ENCODE assay signal across 14 cellular contexts in the genomic region with DNA sequence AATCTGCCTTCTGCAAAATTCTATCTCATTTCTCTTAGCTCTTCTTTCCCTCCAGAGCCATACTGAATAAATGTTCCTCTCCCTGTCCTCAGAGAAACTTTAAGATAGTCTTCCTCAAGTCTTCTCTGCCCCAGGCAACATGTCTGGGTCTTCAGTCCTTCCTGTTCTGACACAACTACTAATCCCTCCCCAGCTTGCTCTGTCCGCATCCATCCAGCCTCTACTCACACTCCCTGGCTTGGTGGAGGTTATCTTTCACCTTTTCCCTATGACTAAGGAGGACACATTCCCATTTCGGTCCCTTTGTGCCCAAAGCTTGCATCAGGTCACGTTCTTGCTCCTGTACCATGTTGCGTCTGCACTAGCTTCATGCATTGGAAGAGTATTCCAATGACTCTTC.
DNase-seq lines count a peak whose midpoint lies in the region; ATAC-seq and TF ChIP-seq lines count a peak whose summit lies in the region.
"Had no signal": no experiment of that assay in that cellular context is flagged by ENCODE, and none has a peak within 500 bp of the region (broad histone marks: within the 10 kb centered on the region; RNA-seq: fewer than 3 reads in every experiment).

No MANE protein-coding gene starts in this region.

- H3K4me3 ChIP-seq in BLaER1, result no peak overlapping the region
- H3K4me3 ChIP-seq: GM23248, HAP-1 had no signal

- no peaks in the 10 kb centered on the region for H4K20me1 ChIP-seq in BLaER1

- peak overlapping the region; percentile 4 for H3K27ac Mint-ChIP-seq in neural crest cell (ENCODE audit: unreplicated experiment)
- no peak overlapping the region for H3K27ac Mint-ChIP-seq in activated T-helper 2 cell treated with anti-CD3 and anti-CD28 coated beads, Interferon-gamma antibody, Interleukin-2, Interleukin-4, amounts not matched to agents 10 μg/mL and 5 μg/mL and 100 μg/mL, durations not matched to agents 14 hours and 24 hours and 36 hours
- H3K27ac Mint-ChIP-seq: CD4-positive, alpha-beta T cell had no signal

- DNase-seq in M059J (ENCODE audit: low read depth) (peak; percentile 68), neural crest cell (ENCODE audit: low read depth, low spot score) (no peak), foreskin melanocyte (no peak), head of caudate nucleus (no peak)
- no peak for DNase-seq in activated T-helper 2 cell treated with anti-CD3 and anti-CD28 coated beads, Interferon-gamma antibody, Interleukin-2, Interleukin-4, amounts not matched to agents 10 μg/mL and 5 μg/mL and 100 μg/mL, durations not matched to agents 14 hours and 24 hours and 36 hours (ENCODE audit: low spot score)
- DNase-seq: 8988T; Caco-2; CD4-positive, alpha-beta T cell had no signal

- H3K27me3 ChIP-seq in BLaER1, result no peaks in the 10 kb centered on the region

- ATAC-seq in esophagus mucosa (peak; percentile 26), GM21526 (IDR thresholded peaks at IDR 0.05; ENCODE audit: low FRiP score, unreplicated experiment) (no peak)

- no peak overlapping the region for H3K27ac ChIP-seq in BLaER1
- H3K27ac ChIP-seq: C4-2B, GM23248 had no signal

- H3K4me1 ChIP-seq in BLaER1, result peaks cover 83% of the 10 kb centered on the region
- H3K4me1 ChIP-seq: Caco-2 had no signal

- no peaks in the 10 kb centered on the region for H3K9me3 ChIP-seq in BLaER1
- H3K9me3 ChIP-seq: Caco-2, HAP-1 had no signal

- no peaks in the 10 kb centered on the region for H3K9me3 Mint-ChIP-seq in neural crest cell
- H3K9me3 Mint-ChIP-seq in activated T-helper 2 cell treated with anti-CD3 and anti-CD28 coated beads, Interferon-gamma antibody, Interleukin-2, Interleukin-4, amounts not matched to agents 10 μg/mL and 5 μg/mL and 100 μg/mL, durations not matched to agents 14 hours and 24 hours and 36 hours, result no peaks in the 10 kb centered on the region
- H3K9me3 Mint-ChIP-seq: CD4-positive, alpha-beta T cell had no signal

- no peaks in the 10 kb centered on the region for H3K36me3 ChIP-seq in BLaER1
- H3K36me3 ChIP-seq: HAP-1 had no signal

- TF ChIP-seq CTCF in neural crest cell (conservative IDR thresholded peaks at IDR 0.05), result no peak

- H3K4me1 Mint-ChIP-seq in neural crest cell, result peaks cover 4% of the 10 kb centered on the region
- H3K4me1 Mint-ChIP-seq in activated T-helper 2 cell treated with anti-CD3 and anti-CD28 coated beads, Interferon-gamma antibody, Interleukin-2, Interleukin-4, amounts not matched to agents 10 μg/mL and 5 μg/mL and 100 μg/mL, durations not matched to agents 14 hours and 24 hours and 36 hours (ENCODE audit: low read depth), result no peaks in the 10 kb centered on the region

- peak overlapping the region; percentile 52 for H3K4me2 ChIP-seq in BLaER1

- no peaks in the 10 kb centered on the region for H3K27me3 Mint-ChIP-seq in neural crest cell (ENCODE audit: low read depth)
- H3K27me3 Mint-ChIP-seq in activated T-helper 2 cell treated with anti-CD3 and anti-CD28 coated beads, Interferon-gamma antibody, Interleukin-2, Interleukin-4, amounts not matched to agents 10 μg/mL and 5 μg/mL and 100 μg/mL, durations not matched to agents 14 hours and 24 hours and 36 hours (ENCODE audit: low read depth), result no peaks in the 10 kb centered on the region
- H3K27me3 Mint-ChIP-seq: CD4-positive, alpha-beta T cell had no signal

- no peaks in the 10 kb centered on the region for H3K36me3 Mint-ChIP-seq in neural crest cell (ENCODE audit: low read depth)
- H3K36me3 Mint-ChIP-seq in activated T-helper 2 cell treated with anti-CD3 and anti-CD28 coated beads, Interferon-gamma antibody, Interleukin-2, Interleukin-4, amounts not matched to agents 10 μg/mL and 5 μg/mL and 100 μg/mL, durations not matched to agents 14 hours and 24 hours and 36 hours (ENCODE audit: low read depth), result no peaks in the 10 kb centered on the region

- no peak overlapping the region for H3K4me3 Mint-ChIP-seq in neural crest cell
- no peak overlapping the region for H3K4me3 Mint-ChIP-seq in activated T-helper 2 cell treated with anti-CD3 and anti-CD28 coated beads, Interferon-gamma antibody, Interleukin-2, Interleukin-4, amounts not matched to agents 10 μg/mL and 5 μg/mL and 100 μg/mL, durations not matched to agents 14 hours and 24 hours and 36 hours (ENCODE audit: low read depth)
- H3K4me3 Mint-ChIP-seq: CD4-positive, alpha-beta T cell had no signal

- intact Hi-C loops in activated T-helper 2 cell treated with anti-CD3 and anti-CD28 coated beads, Interferon-gamma antibody, Interleukin-2, Interleukin-4, amounts not matched to agents 10 μg/mL and 5 μg/mL and 100 μg/mL, durations not matched to agents 14 hours and 24 hours and 36 hours (cut with micrococcal nuclease), result no loop called here
- intact Hi-C loops in head of caudate nucleus (cut with DNase I), result no loop called here

- no peak overlapping the region for H3K9ac ChIP-seq in BLaER1
- H3K9ac ChIP-seq: GM23248 had no signal
